In genomic region chr9:94108584-94108983, GRCh38 we compare ENCODE assay signal across 14 cellular contexts. TPM values are rescaled to one million over a fixed set of nuclear protein-coding genes. Genes with fewer than 3 reads are reported as not detected.
DNase-seq lines count a peak whose midpoint lies in the region; ATAC-seq and TF ChIP-seq lines count a peak whose summit lies in the region.
"Had no signal": no experiment of that assay in that cellular context is flagged by ENCODE, and none has a peak within 500 bp of the region (broad histone marks: within the 10 kb centered on the region; RNA-seq: fewer than 3 reads in every experiment).

No MANE protein-coding gene starts in this region.

- peak; percentile 10 for DNase-seq in Daoy (ENCODE audit: low read depth)
- no peak for DNase-seq in RWPE1 (ENCODE audit: low spot score)
- peak; percentile 44 for DNase-seq in fibroblast of mammary gland (ENCODE audit: low read depth)
- DNase-seq in midbrain (lab: John Stamatoyannopoulos, UW): peak; percentile 24
- no peak for DNase-seq in activated CD4-positive, alpha-beta T cell treated with anti-CD3 and anti-CD28 coated beads, Interleukin-2, amount 10 ng/mL, durations not matched to agents 7 days and 5 days
- DNase-seq: activated naive CD4-positive, alpha-beta T cell treated with Interleukin-2 at 50 U/mL for 16 hours; BE2C; DMS53; NCI-H2171 treated with DMSO at 0.1 percent for 48 hours had no signal

- no peak overlapping the region for H3K4me3 ChIP-seq in fibroblast of mammary gland (ENCODE audit: control insufficient read depth, low read depth, low read length)
- H3K4me3 ChIP-seq: cardiac muscle cell, SJCRH30 had no signal

- POLR2A ChIA-PET in RWPE1 (lab: Yijun Ruan, JAX; ENCODE audit: low non-redundant PET): no interaction called here
- POLR2A ChIA-PET in activated CD4-positive, alpha-beta T cell treated with anti-CD3 and anti-CD28 coated beads, Interleukin-2, amount 10 ng/mL, durations not matched to agents 7 days and 5 days (lab: Charles Lee): no interaction called here

- H3K4me1 Mint-ChIP-seq in activated T-helper 17 cell treated with anti-CD3 and anti-CD28 coated beads, Interleukin-2, amount 50 U/mL, for 72 hours: no peaks in the 10 kb centered on the region
- peaks cover 5% of the 10 kb centered on the region for H3K4me1 Mint-ChIP-seq in activated CD4-positive, alpha-beta T cell treated with anti-CD3 and anti-CD28 coated beads, Interleukin-2, amount 10 ng/mL, durations not matched to agents 7 days and 5 days

- no peak overlapping the region for H3K27ac Mint-ChIP-seq in activated T-helper 17 cell treated with anti-CD3 and anti-CD28 coated beads, Interleukin-2, amount 50 U/mL, for 72 hours
- H3K27ac Mint-ChIP-seq in activated CD4-positive, alpha-beta T cell treated with anti-CD3 and anti-CD28 coated beads, Interleukin-2, amount 10 ng/mL, durations not matched to agents 7 days and 5 days: no peak overlapping the region

- CTCF ChIA-PET in RWPE1 (lab: Yijun Ruan, JAX): interaction anchor here (0.5 to 0.6 kb wide), 3 partner anchors 24 to 139 kb away, joined by 3 to 6 read pairs (median 4); no protein-coding TSS in a partner anchor
- CTCF ChIA-PET in activated CD4-positive, alpha-beta T cell treated with anti-CD3 and anti-CD28 coated beads, Interleukin-2, amount 10 ng/mL, durations not matched to agents 7 days and 5 days (lab: Charles Lee): no interaction called here

- no peaks in the 10 kb centered on the region for H3K36me3 Mint-ChIP-seq in activated T-helper 17 cell treated with anti-CD3 and anti-CD28 coated beads, Interleukin-2, amount 50 U/mL, for 72 hours (ENCODE audit: low read depth)
- no peaks in the 10 kb centered on the region for H3K36me3 Mint-ChIP-seq in activated CD4-positive, alpha-beta T cell treated with anti-CD3 and anti-CD28 coated beads, Interleukin-2, amount 10 ng/mL, durations not matched to agents 7 days and 5 days (ENCODE audit: low read depth)

- H3K27me3 Mint-ChIP-seq in activated T-helper 17 cell treated with anti-CD3 and anti-CD28 coated beads, Interleukin-2, amount 50 U/mL, for 72 hours: no peaks in the 10 kb centered on the region
- H3K27me3 Mint-ChIP-seq in activated CD4-positive, alpha-beta T cell treated with anti-CD3 and anti-CD28 coated beads, Interleukin-2, amount 10 ng/mL, durations not matched to agents 7 days and 5 days: no peaks in the 10 kb centered on the region

- H3K9me3 Mint-ChIP-seq in activated T-helper 17 cell treated with anti-CD3 and anti-CD28 coated beads, Interleukin-2, amount 50 U/mL, for 72 hours: no peaks in the 10 kb centered on the region
- H3K9me3 Mint-ChIP-seq in activated CD4-positive, alpha-beta T cell treated with anti-CD3 and anti-CD28 coated beads, Interleukin-2, amount 10 ng/mL, durations not matched to agents 7 days and 5 days: peaks cover 5% of the 10 kb centered on the region

- ATAC-seq in activated T-helper 17 cell treated with anti-CD3 and anti-CD28 coated beads, Interleukin-2, amount 50 U/mL, for 72 hours (replicated peaks): no peak
- ATAC-seq in HG03097 (IDR thresholded peaks at IDR 0.05; ENCODE audit: low FRiP score, unreplicated experiment): no peak
- ATAC-seq in HG03354 (IDR thresholded peaks at IDR 0.05; ENCODE audit: poor library complexity, severe bottlenecking, unreplicated experiment): no peak

- TF ChIP-seq CTCF in RWPE1 (conservative IDR thresholded peaks at IDR 0.05; ENCODE audit: low read depth): no peak
- TF ChIP-seq CTCF in fibroblast of mammary gland (conservative IDR thresholded peaks at IDR 0.05; ENCODE audit: control insufficient read depth, insufficient read depth, low read depth, low read length): no peak

- peak overlapping the region; percentile 61 for H3K27ac ChIP-seq in RWPE1
- H3K27ac ChIP-seq: cardiac muscle cell, SJCRH30 had no signal

- no peak overlapping the region for H3K4me3 Mint-ChIP-seq in activated T-helper 17 cell treated with anti-CD3 and anti-CD28 coated beads, Interleukin-2, amount 50 U/mL, for 72 hours
- no peak overlapping the region for H3K4me3 Mint-ChIP-seq in activated CD4-positive, alpha-beta T cell treated with anti-CD3 and anti-CD28 coated beads, Interleukin-2, amount 10 ng/mL, durations not matched to agents 7 days and 5 days

RNA-seq across cellular contexts. Expression of gene PTPDC1, which starts 24.3 kb away (rescaled TPM):
- 8.6 and 10.6 TPM in 2 replicates for total RNA-seq in Daoy (2014; rRNA removed; shearing (Covaris generic))
- total RNA-seq in activated T-helper 17 cell treated with anti-CD3 and anti-CD28 coated beads, Interleukin-2, amount 50 U/mL, for 72 hours: 1 to 10 TPM; 5.8 to 6.2 TPM
- total RNA-seq in activated CD4-positive, alpha-beta T cell treated with anti-CD3 and anti-CD28 coated beads, Interleukin-2, amount 10 ng/mL, durations not matched to agents 7 days and 5 days: 1 to 10 TPM; 5.2 to 5.7 TPM

Comparison
In these comparisons a context has a peak if more than half of its experiments do, and no peak if none do; other contexts are left out.
1. DNase-seq: peak in Daoy (single experiment), fibroblast of mammary gland (single experiment) and midbrain (single experiment); none in RWPE1 (single experiment) and activated CD4-positive, alpha-beta T cell treated with anti-CD3 and anti-CD28 coated beads, Interleukin-2, amount 10 ng/mL, durations not matched to agents 7 days and 5 days (single experiment).